10 cellular contexts compared by ENCODE assay signal in genomic region chr1:180778782-180779398, GRCh38.
DNase-seq lines count a peak whose midpoint lies in the region; ATAC-seq and TF ChIP-seq lines count a peak whose summit lies in the region.
"Had no signal": no experiment of that assay in that cellular context is flagged by ENCODE, and none has a peak within 500 bp of the region (broad histone marks: within the 10 kb centered on the region; RNA-seq: fewer than 3 reads in every experiment).

No MANE protein-coding gene starts in this region.

- no peak for TF ChIP-seq POLR2A in ovary (IDR thresholded peaks at IDR 0.05)

- H3K36me3 Mint-ChIP-seq in endodermal cell (ENCODE audit: low read depth) (no peaks in the 10 kb centered on the region), type B pancreatic cell (no peaks in the 10 kb centered on the region)

- peak; percentile 32 for TF ChIP-seq CTCF in left ventricle myocardium inferior (IDR thresholded peaks at IDR 0.05; ENCODE audit: borderline replicate concordance)
- TF ChIP-seq CTCF in right atrium auricular region (IDR thresholded peaks at IDR 0.05) = no peak
- peak; percentile 82 for TF ChIP-seq CTCF in endodermal cell (conservative IDR thresholded peaks at IDR 0.05)
- TF ChIP-seq CTCF in type B pancreatic cell (conservative IDR thresholded peaks at IDR 0.05) = peak; percentile 62
- no peak for TF ChIP-seq CTCF in ovary (IDR thresholded peaks at IDR 0.05)

- H3K27me3 ChIP-seq in left ventricle myocardium inferior (ENCODE audit: low read depth) (no peaks in the 10 kb centered on the region), right atrium auricular region (no peaks in the 10 kb centered on the region), endodermal cell (ENCODE audit: control insufficient read depth, insufficient read depth, low read length, poor library complexity, severe bottlenecking) (no peaks in the 10 kb centered on the region), ovary (no peaks in the 10 kb centered on the region)

- no peak overlapping the region for H3K9ac ChIP-seq in endodermal cell (ENCODE audit: extremely low read depth, low read length, poor library complexity, severe bottlenecking)

- H3K4me3 ChIP-seq in left ventricle myocardium inferior (no peak overlapping the region), right atrium auricular region (no peak overlapping the region), endodermal cell (ENCODE audit: low read length) (no peak overlapping the region), ovary (no peak overlapping the region)

- H3K4me1 ChIP-seq in left ventricle myocardium inferior (peaks cover 19% of the 10 kb centered on the region), right atrium auricular region (no peaks in the 10 kb centered on the region), endodermal cell (ENCODE audit: control insufficient read depth, insufficient read depth, low read length) (no peaks in the 10 kb centered on the region), ovary (ENCODE audit: insufficient read depth) (no peaks in the 10 kb centered on the region)

- intact Hi-C loops in left ventricle myocardium inferior (cut with micrococcal nuclease) (no loop called here), ovary (cut with DNase I) (no loop called here)

- H3K27me3 Mint-ChIP-seq in endodermal cell (ENCODE audit: insufficient read depth) (no peaks in the 10 kb centered on the region), type B pancreatic cell (no peaks in the 10 kb centered on the region)

- H3K4me3 Mint-ChIP-seq in endodermal cell = no peak overlapping the region
- no peak overlapping the region for H3K4me3 Mint-ChIP-seq in type B pancreatic cell

- WGBS in endodermal cell (ENCODE audit: insufficient coverage in 1 of 2, insufficient read length in 1 of 2), 2 experiments = 80 to 100% methylated on average over 1 of the region's 1 CpG
- WGBS in ovary, 3 donors = 92 to 96% (median 95%) methylated on average over 1 of the region's 1 CpG

- no peak for ATAC-seq in HG02970 (IDR thresholded peaks at IDR 0.05; ENCODE audit: low FRiP score, unreplicated experiment)

- no peaks in the 10 kb centered on the region for H3K36me3 ChIP-seq in left ventricle myocardium inferior
- no peaks in the 10 kb centered on the region for H3K36me3 ChIP-seq in right atrium auricular region
- H3K36me3 ChIP-seq in endodermal cell (ENCODE audit: control insufficient read depth, insufficient read depth, low read length) = no peaks in the 10 kb centered on the region
- no peaks in the 10 kb centered on the region for H3K36me3 ChIP-seq in ovary

- H3K27ac ChIP-seq in left ventricle myocardium inferior (replicated peaks) (no peak overlapping the region), right atrium auricular region (no peak overlapping the region), endodermal cell (ENCODE audit: low read depth, low read length) (no peak overlapping the region), ovary (no peak overlapping the region)

- TF ChIP-seq EP300 in ovary (IDR thresholded peaks at IDR 0.05) = no peak

- H3K27ac Mint-ChIP-seq in endodermal cell (no peak overlapping the region), type B pancreatic cell (no peak overlapping the region)

- DNase-seq in left ventricle myocardium inferior (no peak), right atrium auricular region (ENCODE audit: low spot score) (no peak), NCI-H1694 treated with DMSO at 0.1 percent for 48 hours (lab: John Stamatoyannopoulos, UW) (peak; percentile 21), endodermal cell (peak; percentile 62), type B pancreatic cell (ENCODE audit: extremely low spot score, unreplicated experiment) (no peak), ovary (no peak), HCEC 1CT (no peak)
- DNase-seq: GDM1, nucleus accumbens had no signal

- H3K9me3 Mint-ChIP-seq in endodermal cell (peaks cover 2% of the 10 kb centered on the region), type B pancreatic cell (no peaks in the 10 kb centered on the region)

- no peaks in the 10 kb centered on the region for H3K9me3 ChIP-seq in left ventricle myocardium inferior (replicated peaks)
- no peaks in the 10 kb centered on the region for H3K9me3 ChIP-seq in right atrium auricular region
- peaks cover 4% of the 10 kb centered on the region for H3K9me3 ChIP-seq in endodermal cell (ENCODE audit: control insufficient read depth, low read length)
- no peaks in the 10 kb centered on the region for H3K9me3 ChIP-seq in ovary

- peaks cover 9% of the 10 kb centered on the region for H3K4me1 Mint-ChIP-seq in endodermal cell
- H3K4me1 Mint-ChIP-seq in type B pancreatic cell (ENCODE audit: unreplicated experiment) = peaks cover 5% of the 10 kb centered on the region

Comparison
In these comparisons a context has a peak if more than half of its experiments do, and no peak if none do; other contexts are left out.
1. CTCF ChIP-seq: peak in left ventricle myocardium inferior (single experiment), endodermal cell (single experiment) and type B pancreatic cell (single experiment); none in right atrium auricular region (0 of 2) and ovary (0 of 3).
2. DNase-seq: peak in NCI-H1694 treated with DMSO at 0.1 percent for 48 hours (single experiment) and endodermal cell (single experiment); none in left ventricle myocardium inferior (single experiment), right atrium auricular region (single experiment), type B pancreatic cell (single experiment), ovary (0 of 5) and HCEC 1CT (single experiment).